ENCODE assay signal across 8 cellular contexts in genomic region chr1:63523738-63524137, GRCh38. TPM values are rescaled to one million over a fixed set of nuclear protein-coding genes. Genes with fewer than 3 reads are reported as not detected.
DNase-seq lines count a peak whose midpoint lies in the region; ATAC-seq and TF ChIP-seq lines count a peak whose summit lies in the region.

No MANE protein-coding gene starts in this region.

- peak overlapping the region; percentile 66; the same call in 1 of the 2 replicates for H3K4ac ChIP-seq in IMR-90 (ENCODE audit: low read depth, low read length)

- H3K23ac ChIP-seq in IMR-90 (ENCODE audit: low read depth, low read length) = peak overlapping the region; percentile 75

- POLR2A ChIA-PET in IMR-90 (lab: Charles Lee; ENCODE audit: unreplicated experiment) = no interaction called here

- H2BK120ac ChIP-seq in IMR-90 (ENCODE audit: low read depth, low read length) = no peak overlapping the region

- no peaks in the 10 kb centered on the region for H4K20me1 ChIP-seq in IMR-90 (ENCODE audit: insufficient read depth, low read length)

- H3K4me3 ChIP-seq in GM12865 (ENCODE audit: low read depth, low read length) (peak overlapping the region; percentile 78), IMR-90 (ENCODE audit: insufficient read depth, low read depth, low read length) (peak overlapping the region; percentile 66), body of pancreas (peak overlapping the region; percentile 57 to 64), thoracic aorta (peak overlapping the region; percentile 85)

- ATAC-seq in GM21526 (IDR thresholded peaks at IDR 0.05; ENCODE audit: low FRiP score, unreplicated experiment) = peak; percentile 13
- peak; percentile 40 for ATAC-seq in IMR-90 (ENCODE audit: low read depth)
- peak; percentile 33 for ATAC-seq in body of pancreas
- ATAC-seq in left lobe of liver = peak; percentile 45
- no peak for ATAC-seq in thoracic aorta (ENCODE audit: insufficient number of reproducible peaks, low FRiP score, low read depth)

- no peak for DNase-seq in GM12865 (ENCODE audit: low read depth)
- no peak for DNase-seq in IMR-90
- DNase-seq in body of pancreas = peak in 1 of 4 donors; percentile 6
- no peak for DNase-seq in left lobe of liver (ENCODE audit: low spot score)
- no peak for DNase-seq in thoracic aorta (ENCODE audit: low spot score)
- no peak for DNase-seq in NCI-H2196 (lab: John Stamatoyannopoulos, UW; ENCODE audit: unreplicated experiment)
- no peak for DNase-seq in 8988T

- CTCF ChIA-PET in IMR-90 (lab: Yijun Ruan, JAX) = no interaction called here

- BruUV-seq in IMR-90 (replicated peaks; lab: Mats Ljungman, UMichigan) = no TSS peak

- no peak overlapping the region for H2BK20ac ChIP-seq in IMR-90 (ENCODE audit: low read depth, low read length)

- H3K79me1 ChIP-seq in IMR-90 (ENCODE audit: low read depth in 1 of 2, low read length in 2 of 2) = peaks cover 0 to 8% of the 10 kb centered on the region in 2 experiments; a peak in 3 of 4 replicates

- peak overlapping the region; percentile 41 for H2BK5ac ChIP-seq in IMR-90 (ENCODE audit: low read depth, low read length, poor library complexity, severe bottlenecking)

- no peaks in the 10 kb centered on the region; the same call in 1 of the 2 replicates for H3K9me1 ChIP-seq in IMR-90 (ENCODE audit: insufficient read depth, low read length)

- intact Hi-C loops in IMR-90 (cut with micrococcal nuclease) (loop anchor here (2.0 to 5.0 kb wide), 2 partner anchors 73 to 196 kb away; no protein-coding TSS in a partner anchor), body of pancreas (cut with DNase I) (no loop called here)

- H3K18ac ChIP-seq in IMR-90 (ENCODE audit: low read depth, low read length) = peak overlapping the region; percentile 12; the same call in 1 of the 2 replicates

- 0 out of 3 replicates have a peak overlapping the region, but pooled peaks have one; percentile 9 for H2BK15ac ChIP-seq in IMR-90 (ENCODE audit: low read depth, low read length)

- peak overlapping the region; percentile 75 for H2AK9ac ChIP-seq in IMR-90 (replicated peaks; ENCODE audit: low read depth, low read length, poor library complexity)

- peak overlapping the region; percentile 74 for H3K14ac ChIP-seq in IMR-90 (replicated peaks; ENCODE audit: low read depth, low read length)

- H3K4me2 ChIP-seq in IMR-90 (ENCODE audit: low read depth, low read length) = peak overlapping the region; percentile 70

- peak overlapping the region; percentile 85 for H3K9ac ChIP-seq in IMR-90 (ENCODE audit: low read depth, low read length)

- no peaks in the 10 kb centered on the region for H3K27me3 ChIP-seq in IMR-90 (ENCODE audit: control insufficient read depth, insufficient read depth, low read length)
- H3K27me3 ChIP-seq in body of pancreas = no peaks in the 10 kb centered on the region
- no peaks in the 10 kb centered on the region for H3K27me3 ChIP-seq in thoracic aorta (replicated peaks; ENCODE audit: insufficient read depth)

- TF ChIP-seq CTCF in GM12865 (IDR thresholded peaks at IDR 0.05; ENCODE audit: insufficient read depth, low read depth, low read length, missing control alignments) (no peak), IMR-90 (conservative IDR thresholded peaks at IDR 0.05; ENCODE audit: low read depth, low read length) (no peak), body of pancreas (IDR thresholded peaks at IDR 0.05) (no peak), thoracic aorta (IDR thresholded peaks at IDR 0.05) (no peak)

- no peaks in the 10 kb centered on the region for H3K36me3 ChIP-seq in IMR-90 (ENCODE audit: control insufficient read depth, insufficient read depth, low read length)
- H3K36me3 ChIP-seq in body of pancreas (replicated peaks in 1 of 2; ENCODE audit: insufficient read depth in 1 of 2, low read depth in 2 of 2) = no peaks in the 10 kb centered on the region
- H3K36me3 ChIP-seq in thoracic aorta = no peaks in the 10 kb centered on the region

- no peaks in the 10 kb centered on the region for H3K9me3 ChIP-seq in IMR-90 (ENCODE audit: control insufficient read depth, insufficient read depth, low read length)
- H3K9me3 ChIP-seq in body of pancreas = no peaks in the 10 kb centered on the region
- no peaks in the 10 kb centered on the region for H3K9me3 ChIP-seq in thoracic aorta

- 0% methylated on average over 3 of the region's 11 CpGs; no CpG with 5 or more reads in 1 of the 2 experiments for WGBS in IMR-90 (ENCODE audit: extremely low coverage in 2 of 2, insufficient read length in 1 of 2), 2 experiments
- WGBS in body of pancreas, 2 donors = 0 to 1% methylated on average over 11 of the region's 11 CpGs

- no peak overlapping the region for H2AK5ac ChIP-seq in IMR-90 (ENCODE audit: low read depth, low read length)

- no peak for TF ChIP-seq POLR2A in IMR-90 (IDR thresholded peaks at IDR 0.05; ENCODE audit: low read depth, low read length)
- TF ChIP-seq POLR2A in body of pancreas (IDR thresholded peaks at IDR 0.05) = no peak

- peak overlapping the region; percentile 58 for H4K5ac ChIP-seq in IMR-90 (ENCODE audit: low read depth, low read length)

- H3K4me1 ChIP-seq in IMR-90 (ENCODE audit: control insufficient read depth, insufficient read depth, low read length) = no peaks in the 10 kb centered on the region
- H3K4me1 ChIP-seq in body of pancreas = peaks cover 19% of the 10 kb centered on the region
- H3K4me1 ChIP-seq in thoracic aorta (ENCODE audit: control insufficient read depth in 1 of 2, low read depth in 2 of 2) = peaks cover 3 to 15% of the 10 kb centered on the region in 2 donors

- no peak for TF ChIP-seq RAD21 in IMR-90 (IDR thresholded peaks at IDR 0.05; ENCODE audit: low read length)

- in situ Hi-C loops in IMR-90 (cut with MboI; ENCODE audit: low sequenced_read_pairs) = loop anchor here (10.0 kb wide), 1 partner anchor 199 kb away; the partner anchor contains the start of gene FOXD3

- H2AFZ ChIP-seq in IMR-90 (replicated peaks; ENCODE audit: low read length, poor library complexity) = peak overlapping the region; percentile 91

- H3K56ac ChIP-seq in IMR-90 (ENCODE audit: extremely low read depth, insufficient read depth, low read length) = peak overlapping the region; percentile 30

- dilution Hi-C loops in IMR-90 (cut with HindIII; ENCODE audit: low sequenced_read_pairs, unreplicated experiment) = no loop called here

- peak overlapping the region; percentile 58 to 95 for H4K8ac ChIP-seq in IMR-90 (ENCODE audit: low read depth in 2 of 2, low read length in 2 of 2)

- H3K27ac ChIP-seq in IMR-90 (ENCODE audit: insufficient read depth, low read length) (peak overlapping the region; percentile 85), body of pancreas (peak overlapping the region; percentile 81 to 98 (median 92)), thoracic aorta (peak overlapping the region; percentile 83 to 95)

- 0 out of 2 replicates have a peak overlapping the region, but pooled peaks have one; percentile 26 for H4K91ac ChIP-seq in IMR-90 (ENCODE audit: insufficient read depth, low read depth, low read length)

TF ChIP-seq in IMR-90, 13 proteins besides CTCF, POLR2A, EP300 and RAD21:
- TF ChIP-seq, protein P1, sequence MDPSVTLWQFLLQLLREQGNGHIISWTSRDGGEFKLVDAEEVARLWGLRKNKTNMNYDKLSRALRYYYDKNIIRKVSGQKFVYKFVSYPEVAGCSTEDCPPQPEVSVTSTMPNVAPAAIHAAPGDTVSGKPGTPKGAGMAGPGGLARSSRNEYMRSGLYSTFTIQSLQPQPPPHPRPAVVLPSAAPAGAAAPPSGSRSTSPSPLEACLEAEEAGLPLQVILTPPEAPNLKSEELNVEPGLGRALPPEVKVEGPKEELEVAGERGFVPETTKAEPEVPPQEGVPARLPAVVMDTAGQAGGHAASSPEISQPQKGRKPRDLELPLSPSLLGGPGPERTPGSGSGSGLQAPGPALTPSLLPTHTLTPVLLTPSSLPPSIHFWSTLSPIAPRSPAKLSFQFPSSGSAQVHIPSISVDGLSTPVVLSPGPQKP (IDR thresholded peaks at IDR 0.05; ENCODE audit: borderline replicate concordance, low read depth, low read length) = no peak
- TF ChIP-seq FOS (IDR thresholded peaks at IDR 0.05; ENCODE audit: low read depth, low read length) (no peak), MAFK (IDR thresholded peaks at IDR 0.05; ENCODE audit: low read depth, low read length) (no peak), CHD1 (IDR thresholded peaks at IDR 0.05; ENCODE audit: low read depth, low read length) (no peak), CEBPB (IDR thresholded peaks at IDR 0.05; ENCODE audit: low read depth, low read length) (no peak), BHLHE40 (IDR thresholded peaks at IDR 0.05; ENCODE audit: low read depth, low read length) (no peak), NFE2L2 (IDR thresholded peaks at IDR 0.05; ENCODE audit: low read depth, low read length) (no peak), RCOR1 (IDR thresholded peaks at IDR 0.05; ENCODE audit: insufficient replicate concordance, low read length) (no peak), USF2 (IDR thresholded peaks at IDR 0.05; ENCODE audit: low read depth, low read length) (no peak), RFX5 (IDR thresholded peaks at IDR 0.05; ENCODE audit: low read depth, low read length) (no peak), MAZ (IDR thresholded peaks at IDR 0.05; ENCODE audit: borderline replicate concordance, low read depth, low read length) (no peak), SMC3 (IDR thresholded peaks at IDR 0.05; ENCODE audit: low read depth, low read length) (no peak)
TF ChIP-seq in IMR-90: peak in this region for 0.

RNA-seq across cellular contexts. Expression of gene EFCAB7, which starts 0.4 kb away (rescaled TPM):
- total RNA-seq in IMR-90 (2012; rRNA removed) (2.3 and 6.7 TPM in 2 replicates), body of pancreas (1 to 10 TPM; 4.7 to 4.9 TPM), left lobe of liver (0.91 TPM), thoracic aorta (1 to 10 TPM; 3.4 to 4.7 TPM)
- 1.5 and 2.3 TPM in 2 replicates for polyA plus RNA-seq in IMR-90 (2012; rRNA removed)
- 0.18 and 0.19 TPM in 2 replicates for polyA plus RNA-seq in IMR-90 (2012; cell fraction: cytosol; rRNA removed)
- polyA plus RNA-seq in IMR-90 (2012; cell fraction: nucleus; rRNA removed; ENCODE audit: low replicate concordance) = 0.09 and 2.3 TPM in 2 replicates

RNA-seq across cellular contexts. Expression of gene ITGB3BP, which starts 0.7 kb away (rescaled TPM):
- total RNA-seq in IMR-90 (2012; rRNA removed) (8.1 and 15.8 TPM in 2 replicates), body of pancreas (1 to 10 TPM in 1 of 2 donors, not detected in 1; 6.7 TPM), left lobe of liver (6.0 TPM), thoracic aorta (10 to 100 TPM in 1 of 2 donors, 1 to 10 TPM in 1; 7.1 to 29.5 TPM)
- 10.8 and 11.9 TPM in 2 replicates for polyA plus RNA-seq in IMR-90 (2012; rRNA removed)
- 1.1 and 2.5 TPM in 2 replicates for polyA plus RNA-seq in IMR-90 (2012; cell fraction: cytosol; rRNA removed)
- polyA plus RNA-seq in IMR-90 (2012; cell fraction: nucleus; rRNA removed; ENCODE audit: low replicate concordance) = 1.3 and 9.6 TPM in 2 replicates
